ENCODE assay signal across 8 cellular contexts in genomic region chr7:5557920-5558401, GRCh38. TPM values are rescaled to one million over a fixed set of nuclear protein-coding genes. Genes with fewer than 3 reads are reported as not detected.
DNase-seq lines count a peak whose midpoint lies in the region; ATAC-seq and TF ChIP-seq lines count a peak whose summit lies in the region.

No MANE protein-coding gene starts in this region.

- TF ChIP-seq RAD21 in SK-N-SH (IDR thresholded peaks at IDR 0.05; ENCODE audit: low read length), result no peak

- H3K27ac ChIP-seq in SK-N-SH (ENCODE audit: low read depth in 2 of 2, low read length in 1 of 2), result peak overlapping the region in 1 of 2 experiments; percentile 31; a peak in 2 of 4 replicates

- H2AFZ ChIP-seq in SK-N-SH (ENCODE audit: low read depth), result no peak overlapping the region

- peak overlapping the region; percentile 80 for H3K4me3 Mint-ChIP-seq in activated naive CD8-positive, alpha-beta T cell
- H3K4me3 Mint-ChIP-seq in stimulated activated memory B cell treated with anti-CD40 and anti-IgM and Interleukin-4, amounts not matched to agents 10 μg/mL and 1 μg/mL and 100 μg/mL, for 72 hours, result peak overlapping the region; percentile 67

- H3K27me3 ChIP-seq in SK-N-SH (ENCODE audit: insufficient read depth), result no peaks in the 10 kb centered on the region

- no peak overlapping the region for H3K4me3 ChIP-seq in SK-N-SH (ENCODE audit: low read depth in 2 of 2, low read length in 1 of 2)

- H3K27me3 Mint-ChIP-seq in activated naive CD8-positive, alpha-beta T cell, result no peaks in the 10 kb centered on the region
- H3K27me3 Mint-ChIP-seq in stimulated activated memory B cell treated with anti-CD40 and anti-IgM and Interleukin-4, amounts not matched to agents 10 μg/mL and 1 μg/mL and 100 μg/mL, for 72 hours, result no peaks in the 10 kb centered on the region

- H3K27ac Mint-ChIP-seq in activated naive CD8-positive, alpha-beta T cell, result peak overlapping the region; percentile 88
- peak overlapping the region; percentile 99 for H3K27ac Mint-ChIP-seq in stimulated activated memory B cell treated with anti-CD40 and anti-IgM and Interleukin-4, amounts not matched to agents 10 μg/mL and 1 μg/mL and 100 μg/mL, for 72 hours

- CTCF ChIA-PET in SK-N-SH (lab: Yijun Ruan, JAX), result interaction anchor here (0.8 to 3.0 kb wide), 22 partner anchors 8 to 317 kb away, joined by 3 to 32 read pairs (median 6); no protein-coding TSS in a partner anchor

- TF ChIP-seq CTCF in SK-N-SH (IDR thresholded peaks at IDR 0.05), result no peak

- POLR2A ChIA-PET in SK-N-SH (lab: Yijun Ruan, JAX), result interaction anchor here (0.6 to 1.5 kb wide), 5 partner anchors 32 to 303 kb away, joined by 3 to 8 read pairs (median 3); no protein-coding TSS in a partner anchor

- H3K4me2 ChIP-seq in SK-N-SH, result no peak overlapping the region

- ATAC-seq in SK-N-SH treated with all-trans-retinoic acid at 6 μM for 48 hours, result no peak
- ATAC-seq in HG03108 (IDR thresholded peaks at IDR 0.05; ENCODE audit: unreplicated experiment), result peak; percentile 35
- peak; percentile 53 for ATAC-seq in stimulated activated memory B cell treated with anti-CD40 and anti-IgM and Interleukin-4, amounts not matched to agents 10 μg/mL and 1 μg/mL and 100 μg/mL, for 72 hours

- 71% methylated on average over 11 of the region's 12 CpGs for WGBS in SK-N-SH (ENCODE audit: low lambda C conversion rate)

- H3K9ac ChIP-seq in SK-N-SH, result no peak overlapping the region

- H3K4me1 ChIP-seq in SK-N-SH (ENCODE audit: control insufficient read depth in 1 of 2, insufficient read depth in 2 of 2, low read depth in 1 of 2, low read length in 1 of 2), result peaks cover 6 to 23% of the 10 kb centered on the region in 2 experiments; a peak in 3 of 4 replicates

- no peaks in the 10 kb centered on the region for H3K9me3 Mint-ChIP-seq in activated naive CD8-positive, alpha-beta T cell (ENCODE audit: low read depth)
- no peaks in the 10 kb centered on the region for H3K9me3 Mint-ChIP-seq in stimulated activated memory B cell treated with anti-CD40 and anti-IgM and Interleukin-4, amounts not matched to agents 10 μg/mL and 1 μg/mL and 100 μg/mL, for 72 hours

- no peaks in the 10 kb centered on the region for H3K9me3 ChIP-seq in SK-N-SH

- no peaks in the 10 kb centered on the region for H3K79me2 ChIP-seq in SK-N-SH (ENCODE audit: insufficient read depth)

- H3K9me2 ChIP-seq in SK-N-SH, result no peaks in the 10 kb centered on the region

- no peaks in the 10 kb centered on the region for H3K36me3 ChIP-seq in SK-N-SH (replicated peaks in 1 of 2; ENCODE audit: control insufficient read depth in 1 of 2, insufficient read depth in 2 of 2, low read length in 1 of 2)

- no peak for TF ChIP-seq EP300 in SK-N-SH (IDR thresholded peaks at IDR 0.05; ENCODE audit: borderline replicate concordance in 1 of 2, low read depth in 1 of 2, low read length in 1 of 2)

- DNase-seq in SK-N-SH (peak; percentile 43), inferior parietal cortex (ENCODE audit: extremely low spot score) (peak; percentile 8), NCI-H510A (lab: John Stamatoyannopoulos, UW) (no peak), NCI-H2107 (lab: John Stamatoyannopoulos, UW) (no peak)

- H3K36me3 Mint-ChIP-seq in activated naive CD8-positive, alpha-beta T cell, result no peaks in the 10 kb centered on the region
- no peaks in the 10 kb centered on the region for H3K36me3 Mint-ChIP-seq in stimulated activated memory B cell treated with anti-CD40 and anti-IgM and Interleukin-4, amounts not matched to agents 10 μg/mL and 1 μg/mL and 100 μg/mL, for 72 hours

- peaks cover 46% of the 10 kb centered on the region for H3F3A ChIP-seq in SK-N-SH (replicated peaks; ENCODE audit: insufficient read depth)

- H4K20me1 ChIP-seq in SK-N-SH (ENCODE audit: insufficient read depth), result no peaks in the 10 kb centered on the region

- peaks cover 37% of the 10 kb centered on the region for H3K4me1 Mint-ChIP-seq in activated naive CD8-positive, alpha-beta T cell (ENCODE audit: low read depth)
- peaks cover 57% of the 10 kb centered on the region for H3K4me1 Mint-ChIP-seq in stimulated activated memory B cell treated with anti-CD40 and anti-IgM and Interleukin-4, amounts not matched to agents 10 μg/mL and 1 μg/mL and 100 μg/mL, for 72 hours

TF ChIP-seq in SK-N-SH, 30 proteins besides CTCF, POLR2A, EP300 and RAD21:
- TF ChIP-seq SIN3A (IDR thresholded peaks at IDR 0.05; ENCODE audit: borderline replicate concordance, low read depth, low read length), result no peak
- no peak for TF ChIP-seq ELF1 (IDR thresholded peaks at IDR 0.05)
- TF ChIP-seq FOXJ3 (CRISPR knock-in tag; IDR thresholded peaks at IDR 0.05), result no peak
- TF ChIP-seq ZBTB33 (IDR thresholded peaks at IDR 0.05; ENCODE audit: borderline replicate concordance, low read depth), result no peak

TF ChIP-seq in SK-N-SH treated with all-trans-retinoic acid at 6 μM for 48 hours, 23 proteins besides CTCF, POLR2A, EP300 and RAD21:
- TF ChIP-seq PPARA (CRISPR knock-in tag; IDR thresholded peaks at IDR 0.05; ENCODE audit: borderline replicate concordance), result no peak
- no peak for TF ChIP-seq ESRRG (CRISPR knock-in tag; IDR thresholded peaks at IDR 0.05)
- TF ChIP-seq SNAI2 (CRISPR knock-in tag; IDR thresholded peaks at IDR 0.05), result no peak
- TF ChIP-seq ZFP3 (CRISPR knock-in tag; IDR thresholded peaks at IDR 0.05), result no peak
- TF ChIP-seq PATZ1 (CRISPR knock-in tag; IDR thresholded peaks at IDR 0.05; ENCODE audit: borderline replicate concordance), result no peak
- no peak for TF ChIP-seq TOX (CRISPR knock-in tag; IDR thresholded peaks at IDR 0.05; ENCODE audit: borderline replicate concordance)
- no peak for TF ChIP-seq CSRNP3 (CRISPR knock-in tag; IDR thresholded peaks at IDR 0.05)

RNA-seq across cellular contexts. Expression of gene ACTB, which starts 27.6 kb away (rescaled TPM):
- polyA plus RNA-seq in SK-N-SH (2012; rRNA removed), result 2,583 and 4,707 TPM in 2 replicates
- polyA plus RNA-seq in SK-N-SH (2012; cell fraction: cytosol; rRNA removed), result 3,036 and 4,390 TPM in 2 replicates
- 4,302 and 8,336 TPM in 2 replicates for polyA plus RNA-seq in SK-N-SH (2012; cell fraction: nucleus; rRNA removed)

RNA-seq across cellular contexts. Expression of gene FSCN1, which starts 34.7 kb away (rescaled TPM):
- polyA plus RNA-seq in SK-N-SH (2012; rRNA removed), result 222 and 287 TPM in 2 replicates
- 108 and 201 TPM in 2 replicates for polyA plus RNA-seq in SK-N-SH (2012; cell fraction: cytosol; rRNA removed)
- polyA plus RNA-seq in SK-N-SH (2012; cell fraction: nucleus; rRNA removed), result 255 and 304 TPM in 2 replicates

RNA-seq across cellular contexts. Expression of gene FBXL18, which starts 44.4 kb away (rescaled TPM):
- polyA plus RNA-seq in SK-N-SH (2012; rRNA removed), result 5.7 and 6.0 TPM in 2 replicates
- 2.1 and 3.7 TPM in 2 replicates for polyA plus RNA-seq in SK-N-SH (2012; cell fraction: cytosol; rRNA removed)
- 10.9 and 11.2 TPM in 2 replicates for polyA plus RNA-seq in SK-N-SH (2012; cell fraction: nucleus; rRNA removed)

Comparison
In these comparisons a context has a peak if more than half of its experiments do, and no peak if none do; other contexts are left out.
1. DNase-seq: peak in SK-N-SH (single experiment) and inferior parietal cortex (single experiment); none in NCI-H510A (single experiment) and NCI-H2107 (single experiment).